In genomic region chr1:229364216-229365065, GRCh38 we compare ENCODE assay signal across 2 cellular contexts.
TF ChIP-seq lines count a peak whose summit lies in the region.

No MANE protein-coding gene starts in this region.

TF ChIP-seq in SK-N-SH treated with all-trans-retinoic acid at 6 μM for 48 hours, 23 proteins besides CTCF, POLR2A, EP300 and RAD21 (continued from another document):
- TF ChIP-seq TSHZ2 (CRISPR knock-in tag; IDR thresholded peaks at IDR 0.05) = no peak
- TF ChIP-seq PPARA (CRISPR knock-in tag; IDR thresholded peaks at IDR 0.05; ENCODE audit: borderline replicate concordance) = no peak
- TF ChIP-seq ZC3H10 (CRISPR knock-in tag; IDR thresholded peaks at IDR 0.05) = no peak
TF ChIP-seq in SK-N-SH treated with all-trans-retinoic acid at 6 μM for 48 hours: peak in this region for 0.

TF ChIP-seq in SK-N-SH, 30 proteins besides CTCF, POLR2A, EP300 and RAD21 (continued from another document):
- TF ChIP-seq REST (IDR thresholded peaks at IDR 0.05; ENCODE audit: low read depth, low read length) (no peak), EZH2phosphoT487 (IDR thresholded peaks at IDR 0.05; ENCODE audit: borderline replicate concordance, low read depth) (no peak), TEAD4 (IDR thresholded peaks at IDR 0.05; ENCODE audit: borderline replicate concordance, insufficient read depth) (no peak)
